In the genomic region with DNA sequence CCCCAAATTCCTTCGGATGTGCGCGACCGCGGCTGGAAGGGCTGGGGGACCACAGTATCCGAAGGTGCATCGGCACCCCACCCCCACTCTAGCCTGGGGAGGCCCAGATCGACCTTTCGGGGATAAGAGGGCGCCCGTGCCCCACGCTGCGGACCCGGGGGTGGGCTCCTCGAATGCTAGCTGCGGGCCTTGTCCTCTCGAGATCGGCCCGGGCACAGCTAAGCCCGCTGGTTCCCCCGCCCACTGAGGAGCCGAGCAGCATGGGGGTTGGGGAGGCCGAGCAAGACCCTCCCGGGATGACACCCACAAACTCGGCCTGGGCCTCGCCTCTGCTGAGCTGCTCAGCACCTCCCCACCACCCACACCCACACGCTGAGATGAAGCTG, we compare ENCODE assay signal across 1 cellular context.
A peak's percentile ranks its signal among the peaks of the same experiment; 100 is the strongest.
TF ChIP-seq lines count a peak whose summit lies in the region.

No MANE protein-coding gene starts in this region.

TF ChIP-seq in HEK293, 187 proteins besides CTCF, POLR2A, EP300 and RAD21 (continued from another document):
- TF ChIP-seq, protein P1, sequence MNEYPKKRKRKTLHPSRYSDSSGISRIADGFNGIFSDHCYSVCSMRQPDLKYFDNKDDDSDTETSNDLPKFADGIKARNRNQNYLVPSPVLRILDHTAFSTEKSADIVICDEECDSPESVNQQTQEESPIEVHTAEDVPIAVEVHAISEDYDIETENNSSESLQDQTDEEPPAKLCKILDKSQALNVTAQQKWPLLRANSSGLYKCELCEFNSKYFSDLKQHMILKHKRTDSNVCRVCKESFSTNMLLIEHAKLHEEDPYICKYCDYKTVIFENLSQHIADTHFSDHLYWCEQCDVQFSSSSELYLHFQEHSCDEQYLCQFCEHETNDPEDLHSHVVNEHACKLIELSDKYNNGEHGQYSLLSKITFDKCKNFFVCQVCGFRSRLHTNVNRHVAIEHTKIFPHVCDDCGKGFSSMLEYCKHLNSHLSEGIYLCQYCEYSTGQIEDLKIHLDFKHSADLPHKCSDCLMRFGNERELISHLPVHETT (tag by site-specific recombination; IDR thresholded peaks at IDR 0.05): no peak
- no peak for TF ChIP-seq ZNF19 (tag by site-specific recombination; IDR thresholded peaks at IDR 0.05; ENCODE audit: low read depth)
- 0 out of 2 replicates have a peak, but pooled peaks have one; percentile 4 for TF ChIP-seq GLIS1 (tag by site-specific recombination; IDR thresholded peaks at IDR 0.05)
- TF ChIP-seq, protein P2, sequence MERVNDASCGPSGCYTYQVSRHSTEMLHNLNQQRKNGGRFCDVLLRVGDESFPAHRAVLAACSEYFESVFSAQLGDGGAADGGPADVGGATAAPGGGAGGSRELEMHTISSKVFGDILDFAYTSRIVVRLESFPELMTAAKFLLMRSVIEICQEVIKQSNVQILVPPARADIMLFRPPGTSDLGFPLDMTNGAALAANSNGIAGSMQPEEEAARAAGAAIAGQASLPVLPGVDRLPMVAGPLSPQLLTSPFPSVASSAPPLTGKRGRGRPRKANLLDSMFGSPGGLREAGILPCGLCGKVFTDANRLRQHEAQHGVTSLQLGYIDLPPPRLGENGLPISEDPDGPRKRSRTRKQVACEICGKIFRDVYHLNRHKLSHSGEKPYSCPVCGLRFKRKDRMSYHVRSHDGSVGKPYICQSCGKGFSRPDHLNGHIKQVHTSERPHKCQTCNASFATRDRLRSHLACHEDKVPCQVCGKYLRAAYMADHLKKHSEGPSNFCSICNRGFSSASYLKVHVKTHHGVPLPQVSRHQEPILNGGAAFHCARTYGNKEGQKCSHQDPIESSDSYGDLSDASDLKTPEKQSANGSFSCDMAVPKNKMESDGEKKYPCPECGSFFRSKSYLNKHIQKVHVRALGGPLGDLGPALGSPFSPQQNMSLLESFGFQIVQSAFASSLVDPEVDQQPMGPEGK (tag by site-specific recombination; IDR thresholded peaks at IDR 0.05): 0 out of 2 replicates have a peak, but pooled peaks have one; percentile 13
- 0 out of 2 replicates have a peak, but pooled peaks have one; percentile 1 for TF ChIP-seq ZBTB20 (tag by site-specific recombination; IDR thresholded peaks at IDR 0.05)
- no peak for TF ChIP-seq MYNN (tag by site-specific recombination; IDR thresholded peaks at IDR 0.05; ENCODE audit: borderline replicate concordance)
- no peak for TF ChIP-seq ZNF423 (tag by site-specific recombination; IDR thresholded peaks at IDR 0.05)
- TF ChIP-seq ZNF2 (tag by site-specific recombination; IDR thresholded peaks at IDR 0.05): 0 out of 2 replicates have a peak, but pooled peaks have one; percentile 1
